In genomic region chr12:74033531-74033930, GRCh38 we compare ENCODE assay signal across 24 cellular contexts.
A peak's percentile ranks its signal among the peaks of the same experiment; 100 is the strongest.
DNase-seq lines count a peak whose midpoint lies in the region; ATAC-seq and TF ChIP-seq lines count a peak whose summit lies in the region.
"Had no signal": no experiment of that assay in that cellular context is flagged by ENCODE, and none has a peak within 500 bp of the region (broad histone marks: within the 10 kb centered on the region; RNA-seq: fewer than 3 reads in every experiment).

No MANE protein-coding gene starts in this region.

- peak; percentile 74 for TF ChIP-seq EP300 in neural cell (conservative IDR thresholded peaks at IDR 0.05; ENCODE audit: poor library complexity, severe bottlenecking)

- H3K9me3 ChIP-seq in mammary epithelial cell (replicated peaks; ENCODE audit: insufficient read depth, low read length) (no peaks in the 10 kb centered on the region), neural cell (ENCODE audit: low read length) (no peaks in the 10 kb centered on the region)
- H3K9me3 ChIP-seq: BE2C, BLaER1 had no signal

- BruUV-seq in mammary epithelial cell (replicated peaks; lab: Mats Ljungman, UMichigan) (no TSS peak), MCF 10A (replicated peaks; lab: Mats Ljungman, UMichigan) (no TSS peak)

- no peaks in the 10 kb centered on the region for H3K36me3 Mint-ChIP-seq in MCF 10A (ENCODE audit: insufficient read depth, unreplicated experiment)
- H3K36me3 Mint-ChIP-seq: CD14-positive monocyte; CD4-positive, alpha-beta memory T cell; CD4-positive, CD25-positive, alpha-beta regulatory T cell; CD8-positive, alpha-beta memory T cell had no signal

- TF ChIP-seq RAD21 in neural cell (conservative IDR thresholded peaks at IDR 0.05), result no peak

- H3K4me2 ChIP-seq in mammary epithelial cell (ENCODE audit: insufficient read depth, low read depth, low read length) (no peak overlapping the region), neural cell (ENCODE audit: low read length) (peak overlapping the region; percentile 4)
- H3K4me2 ChIP-seq: A549, BLaER1 had no signal

- no peak overlapping the region for H3K27ac Mint-ChIP-seq in MCF 10A (ENCODE audit: low read depth, unreplicated experiment)
- H3K27ac Mint-ChIP-seq: CD14-positive monocyte; CD4-positive, alpha-beta memory T cell; CD4-positive, CD25-positive, alpha-beta regulatory T cell; CD8-positive, alpha-beta memory T cell had no signal

- H3K27ac ChIP-seq in mammary epithelial cell (ENCODE audit: insufficient read depth, low read depth, low read length) (no peak overlapping the region), neural cell (ENCODE audit: low read length) (peak overlapping the region; percentile 66)
- H3K27ac ChIP-seq: 22Rv1, A549, BLaER1 had no signal

- H3K4me3 ChIP-seq in mammary epithelial cell (replicated peaks in 1 of 3; ENCODE audit: insufficient read depth in 1 of 3, low read depth in 2 of 3, low read length in 3 of 3) (no peak overlapping the region), neural cell (ENCODE audit: low read length) (peak overlapping the region; percentile 12)
- H3K4me3 ChIP-seq: A549, BLaER1, GM12878 had no signal

- H3K27me3 ChIP-seq in mammary epithelial cell (ENCODE audit: insufficient read depth, low read length) (no peaks in the 10 kb centered on the region), neural cell (ENCODE audit: insufficient read depth, low read depth, low read length) (no peaks in the 10 kb centered on the region)
- H3K27me3 ChIP-seq: BE2C, BLaER1 had no signal

- H3K27me3 Mint-ChIP-seq in MCF 10A (ENCODE audit: insufficient read depth, unreplicated experiment), result no peaks in the 10 kb centered on the region
- H3K27me3 Mint-ChIP-seq: CD4-positive, alpha-beta memory T cell; CD4-positive, CD25-positive, alpha-beta regulatory T cell had no signal

- no peak for DNase-seq in mammary epithelial cell
- no peak for DNase-seq in MCF 10A (ENCODE audit: unreplicated experiment)
- DNase-seq in putamen (ENCODE audit: low spot score), result peak; percentile 52
- no peak for DNase-seq in stimulated activated CD4-positive, alpha-beta T cell treated with anti-CD3 and anti-CD28 coated beads, Interleukin-12 subunit alpha, Interleukin-12 subunit beta, amount 100 ng/mL, for 4 hours
- DNase-seq: BE2C; C1 segment of cervical spinal cord; CD4-positive, alpha-beta memory T cell; CD4-positive, CD25-positive, alpha-beta regulatory T cell; CD8-positive, alpha-beta memory T cell; COR-L47; DMS 273 treated with DMSO at 0.1 percent for 48 hours; DMS153; DMS53; DMS79; DND-41; EL; GDM1 had no signal

- no peaks in the 10 kb centered on the region for H3K9me3 Mint-ChIP-seq in MCF 10A (ENCODE audit: unreplicated experiment)

- intact Hi-C loops in mammary epithelial cell (cut with micrococcal nuclease) (no loop called here), MCF 10A (cut with micrococcal nuclease) (no loop called here)

- no peak for ATAC-seq in GM19455 (IDR thresholded peaks at IDR 0.05; ENCODE audit: unreplicated experiment)
- ATAC-seq: A549, GM12878 had no signal

- H3F3A ChIP-seq in neural cell (ENCODE audit: insufficient read depth, low read length, poor library complexity, severe bottlenecking), result peaks cover 5% of the 10 kb centered on the region

- CTCF ChIA-PET in mammary epithelial cell (lab: Charles Lee; ENCODE audit: low non-redundant PET) (no interaction called here), MCF 10A (lab: Yijun Ruan, JAX) (no interaction called here)

- no peaks in the 10 kb centered on the region for H3K9me2 ChIP-seq in neural cell (ENCODE audit: insufficient read depth, low read length)

- no peak overlapping the region for H3K4me3 Mint-ChIP-seq in MCF 10A (ENCODE audit: unreplicated experiment)
- H3K4me3 Mint-ChIP-seq: CD14-positive monocyte; CD4-positive, CD25-positive, alpha-beta regulatory T cell; CD8-positive, alpha-beta memory T cell had no signal

- TF ChIP-seq CTCF in mammary epithelial cell (conservative IDR thresholded peaks at IDR 0.05 in 1 of 2, IDR thresholded peaks at IDR 0.05 in 1 of 2; ENCODE audit: extremely low read depth in 1 of 2, insufficient read depth in 1 of 2, low read depth in 1 of 2, low read length in 2 of 2), result no peak
- no peak for TF ChIP-seq CTCF in MCF 10A (IDR thresholded peaks at IDR 0.05; ENCODE audit: unreplicated experiment)
- no peak for TF ChIP-seq CTCF in neural cell (IDR thresholded peaks at IDR 0.05; ENCODE audit: poor library complexity, severe bottlenecking)

- dilution Hi-C loops in mammary epithelial cell (cut with HindIII; ENCODE audit: low sequenced_read_pairs), result no loop called here

- no peaks in the 10 kb centered on the region for H3K4me1 ChIP-seq in mammary epithelial cell (ENCODE audit: insufficient read depth, low read length)
- H3K4me1 ChIP-seq: A549, BE2C, BLaER1 had no signal

- in situ Hi-C loops in mammary epithelial cell (cut with MboI; ENCODE audit: low sequenced_read_pairs in 2 of 2), result no loop called here

- POLR2A ChIA-PET in MCF 10A (lab: Yijun Ruan, JAX), result no interaction called here

- H2AFZ ChIP-seq in mammary epithelial cell (ENCODE audit: low read depth, low read length), result peak overlapping the region; percentile 3
- H2AFZ ChIP-seq in neural cell (ENCODE audit: low read depth, low read length), result no peak overlapping the region

- H3K4me1 Mint-ChIP-seq in MCF 10A (ENCODE audit: insufficient read depth, unreplicated experiment), result no peaks in the 10 kb centered on the region
- H3K4me1 Mint-ChIP-seq: CD14-positive monocyte; CD4-positive, alpha-beta memory T cell; CD4-positive, CD25-positive, alpha-beta regulatory T cell; CD8-positive, alpha-beta memory T cell had no signal

- H3K36me3 ChIP-seq in mammary epithelial cell (ENCODE audit: insufficient read depth, low read length), result no peaks in the 10 kb centered on the region
- H3K36me3 ChIP-seq in neural cell (ENCODE audit: insufficient read depth, low read length), result no peaks in the 10 kb centered on the region
- H3K36me3 ChIP-seq: BE2C, BLaER1 had no signal

- H3K79me2 ChIP-seq in mammary epithelial cell (ENCODE audit: insufficient read depth, low read length), result no peaks in the 10 kb centered on the region
- H3K79me2 ChIP-seq in neural cell (replicated peaks; ENCODE audit: insufficient read depth, low read length), result no peaks in the 10 kb centered on the region

- H4K20me1 ChIP-seq in mammary epithelial cell (ENCODE audit: insufficient read depth, low read length) (no peaks in the 10 kb centered on the region), neural cell (ENCODE audit: insufficient read depth) (no peaks in the 10 kb centered on the region)
- H4K20me1 ChIP-seq: BLaER1 had no signal

- H3K9ac ChIP-seq in mammary epithelial cell (ENCODE audit: insufficient read depth, low read length), result no peak overlapping the region
- no peak overlapping the region for H3K9ac ChIP-seq in neural cell (ENCODE audit: low read length)
- H3K9ac ChIP-seq: BLaER1 had no signal

- WGBS in mammary epithelial cell (ENCODE audit: low coverage, missing lambda C conversion rate), result 49% methylated on average over 3 of the region's 3 CpGs

TF ChIP-seq in neural cell, 6 proteins besides CTCF, POLR2A, EP300 and RAD21:
- no peak for TF ChIP-seq SMC3 (conservative IDR thresholded peaks at IDR 0.05; ENCODE audit: poor library complexity)
- peak; percentile 20 for TF ChIP-seq POLR2AphosphoS5 (IDR thresholded peaks at IDR 0.05)
- no peak for TF ChIP-seq REST (IDR thresholded peaks at IDR 0.05; ENCODE audit: borderline replicate concordance)
- no peak for TF ChIP-seq TAF1 (IDR thresholded peaks at IDR 0.05; ENCODE audit: low read depth)
- TF ChIP-seq MXI1 (conservative IDR thresholded peaks at IDR 0.05; ENCODE audit: poor library complexity, severe bottlenecking), result no peak
